8 cellular contexts compared by ENCODE assay signal in the genomic region with DNA sequence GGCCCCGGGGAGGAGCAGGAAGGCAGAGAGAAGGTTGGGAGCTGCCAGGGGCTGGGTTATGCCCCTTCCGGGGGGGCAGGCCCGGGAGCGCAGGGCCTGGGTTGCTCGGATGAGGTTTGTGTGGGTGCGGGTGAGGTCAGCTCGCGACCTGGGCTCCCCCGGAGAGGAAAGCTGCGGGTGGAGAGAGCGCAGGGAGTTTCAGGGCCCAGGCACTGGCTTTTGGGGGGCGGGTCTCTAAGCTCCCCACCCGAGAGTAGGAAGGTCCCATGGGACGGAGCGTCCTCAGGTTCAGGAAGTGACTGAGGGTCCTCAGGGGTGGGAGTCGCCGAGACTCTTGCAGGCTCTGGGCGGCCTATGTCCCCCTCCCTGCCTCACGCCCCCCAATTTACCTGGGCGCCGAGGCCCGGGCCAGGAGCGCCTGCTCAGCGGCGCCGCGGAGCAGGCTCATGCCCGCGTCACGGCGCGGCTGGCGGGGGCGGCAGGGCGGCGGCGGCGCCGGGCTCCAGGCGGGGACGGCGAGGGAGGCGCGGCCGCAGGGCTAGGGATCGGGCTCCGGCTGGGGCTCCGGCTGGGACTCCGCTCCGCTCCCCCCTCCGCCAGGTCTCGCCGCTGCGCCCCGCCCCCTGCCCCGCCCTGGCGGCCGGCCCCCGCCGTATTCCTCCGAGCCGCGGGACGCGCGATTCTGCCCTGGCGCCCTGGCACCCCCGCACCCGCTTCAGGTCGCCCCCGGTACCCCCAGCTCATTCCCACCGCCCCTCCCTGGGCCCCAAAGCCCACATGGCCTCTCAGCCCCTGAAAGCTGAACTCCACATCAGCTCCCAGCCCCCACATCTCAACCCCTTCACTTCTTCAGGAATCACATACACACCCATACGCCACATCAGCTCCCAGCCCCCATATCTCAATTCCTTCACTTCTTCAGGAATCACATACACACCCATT. TPM values are rescaled to one million over a fixed set of nuclear protein-coding genes. Genes with fewer than 3 reads are reported as not detected.
DNase-seq lines count a peak whose midpoint lies in the region; ATAC-seq and TF ChIP-seq lines count a peak whose summit lies in the region.

Gene DOK4 (minus strand): TSS at position 578 of the 942 bp plus-strand sequence. CDS start 6,986 bp downstream, outside the sequence.

- H3K27ac ChIP-seq in left ventricle myocardium inferior (replicated peaks): peak within 1 kb of the TSS; percentile 75
- peak within 1 kb of the TSS; percentile 23 for H3K27ac ChIP-seq in psoas muscle

- DNase-seq in DMS53 (lab: John Stamatoyannopoulos, UW) (peak; percentile 91), KG1 (lab: John Stamatoyannopoulos, UW) (peak; percentile 39), amniotic epithelial cell (ENCODE audit: low read depth) (peak; percentile 55), left ventricle myocardium inferior (peak; percentile 87), psoas muscle (peak; percentile 83 to 89), ureter (ENCODE audit: low spot score) (peak; percentile 82)

- peaks cover 10% of the 10 kb centered on the region for H3K4me1 Mint-ChIP-seq in T-helper 1 cell treated with Interleukin-12 subunit alpha and Interleukin-12 subunit beta and Interleukin-4 antibody, amounts not matched to agents 30 μg/mL and 1 μg/mL, for 36 hours (ENCODE audit: low read depth)

- WGBS in psoas muscle, 3 donors: 2 to 9% (median 2%) methylated on average over 27 to 73 of the region's 73 CpGs

- H3K4me1 ChIP-seq in left ventricle myocardium inferior: peaks cover 27% of the 10 kb centered on the region
- peaks cover 14% of the 10 kb centered on the region for H3K4me1 ChIP-seq in psoas muscle

- H3K36me3 ChIP-seq in left ventricle myocardium inferior (no peaks in the 10 kb centered on the region), psoas muscle (ENCODE audit: insufficient read depth in 1 of 2, low read depth in 1 of 2) (no peaks in the 10 kb centered on the region)

- no peaks in the 10 kb centered on the region for H3K27me3 ChIP-seq in left ventricle myocardium inferior (ENCODE audit: low read depth)
- no peaks in the 10 kb centered on the region for H3K27me3 ChIP-seq in psoas muscle (ENCODE audit: insufficient read depth in 3 of 3, low read length in 2 of 3)

- H3K4me3 Mint-ChIP-seq in T-helper 1 cell treated with Interleukin-12 subunit alpha and Interleukin-12 subunit beta and Interleukin-4 antibody, amounts not matched to agents 30 μg/mL and 1 μg/mL, for 36 hours: peak within 1 kb of the TSS; percentile 82

- no peak for TF ChIP-seq CTCF in left ventricle myocardium inferior (IDR thresholded peaks at IDR 0.05; ENCODE audit: borderline replicate concordance)
- TF ChIP-seq CTCF in psoas muscle (IDR thresholded peaks at IDR 0.05): no peak

- peak; percentile 86 for ATAC-seq in GM21529 (IDR thresholded peaks at IDR 0.05; ENCODE audit: unreplicated experiment)
- peak; percentile 91 to 99 (median 94) for ATAC-seq in psoas muscle

- no peaks in the 10 kb centered on the region for H3K36me3 Mint-ChIP-seq in T-helper 1 cell treated with Interleukin-12 subunit alpha and Interleukin-12 subunit beta and Interleukin-4 antibody, amounts not matched to agents 30 μg/mL and 1 μg/mL, for 36 hours (ENCODE audit: low read depth)

- intact Hi-C loops in left ventricle myocardium inferior (cut with micrococcal nuclease) (no loop called here), psoas muscle (cut with DNase I) (no loop called here)

- no peaks in the 10 kb centered on the region for H3K9me3 Mint-ChIP-seq in T-helper 1 cell treated with Interleukin-12 subunit alpha and Interleukin-12 subunit beta and Interleukin-4 antibody, amounts not matched to agents 30 μg/mL and 1 μg/mL, for 36 hours

- peaks cover 8% of the 10 kb centered on the region for H3K27me3 Mint-ChIP-seq in T-helper 1 cell treated with Interleukin-12 subunit alpha and Interleukin-12 subunit beta and Interleukin-4 antibody, amounts not matched to agents 30 μg/mL and 1 μg/mL, for 36 hours (ENCODE audit: low read depth)

- H3K4me3 ChIP-seq in left ventricle myocardium inferior (peak within 1 kb of the TSS; percentile 80), psoas muscle (peak within 1 kb of the TSS; percentile 81)

- H3K9me3 ChIP-seq in left ventricle myocardium inferior (replicated peaks) (no peaks in the 10 kb centered on the region), psoas muscle (no peaks in the 10 kb centered on the region)

- peak within 1 kb of the TSS; percentile 59 for H3K27ac Mint-ChIP-seq in T-helper 1 cell treated with Interleukin-12 subunit alpha and Interleukin-12 subunit beta and Interleukin-4 antibody, amounts not matched to agents 30 μg/mL and 1 μg/mL, for 36 hours

RNA-seq across cellular contexts. Expression of gene DOK4, which starts in this region (rescaled TPM):
- total RNA-seq in left ventricle myocardium inferior (10.0 TPM), psoas muscle (1 to 10 TPM; 1.5 to 4.3 (median 2.4) TPM), ureter (12.5 TPM)
- 1 to 10 TPM; 1.3 to 2.2 (median 1.5) TPM for polyA plus RNA-seq in psoas muscle

Comparison
In these comparisons a context has a peak if more than half of its experiments do, and no peak if none do; other contexts are left out.
1. Peak in every context shown above with its lines: DNase-seq, ATAC-seq, H3K4me3 ChIP-seq and H3K27ac ChIP-seq.
2. DNase-seq: peak in every context shown above with its lines; median percentile 91 in DMS53; 87 in left ventricle myocardium inferior; 86 in psoas muscle; 82 in ureter; 55 in amniotic epithelial cell; 39 in KG1.